Comparison of ENCODE assay signal across 4 cellular contexts in the genomic region with DNA sequence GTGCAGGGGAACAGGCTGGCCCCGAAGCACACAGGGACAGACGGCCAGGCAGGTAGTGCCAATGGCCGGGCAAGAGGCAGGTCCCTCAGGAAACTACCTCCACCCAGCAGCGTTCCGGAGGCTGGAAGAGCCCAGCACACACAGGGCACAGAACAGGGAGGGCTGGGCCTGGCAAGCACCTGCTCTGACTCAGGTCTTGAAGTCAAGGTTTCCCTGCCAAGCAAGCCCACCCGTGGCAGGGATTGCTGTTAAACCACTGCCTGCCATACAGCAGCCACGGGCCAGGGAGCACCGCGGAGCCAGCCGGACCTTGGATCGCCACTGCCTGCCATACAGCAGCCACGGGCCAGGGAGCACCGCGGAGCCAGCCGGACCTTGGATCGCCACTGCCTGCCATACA. TPM values are rescaled to one million over a fixed set of nuclear protein-coding genes. Genes with fewer than 3 reads are reported as not detected.
"Had no signal": no experiment of that assay in that cellular context is flagged by ENCODE, and none has a peak within 500 bp of the region (broad histone marks: within the 10 kb centered on the region; RNA-seq: fewer than 3 reads in every experiment).

No MANE protein-coding gene starts in this region.

RNA-seq across cellular contexts. Expression of a gene that starts 22.5 kb away (rescaled TPM):
- total RNA-seq: dermis blood vessel endothelial cell, glomerular endothelial cell, lung microvascular endothelial cell, mucosa of gallbladder had no signal
